Comparison of ENCODE assay signal across 8 cellular contexts in genomic region chr6:95087394-95088097, GRCh38.
DNase-seq lines count a peak whose midpoint lies in the region; ATAC-seq and TF ChIP-seq lines count a peak whose summit lies in the region.

No MANE protein-coding gene starts in this region.

- no peak for TF ChIP-seq EP300 in transverse colon (IDR thresholded peaks at IDR 0.05; ENCODE audit: low read depth)

- TF ChIP-seq CTCF in right atrium auricular region (IDR thresholded peaks at IDR 0.05): no peak
- TF ChIP-seq CTCF in transverse colon (IDR thresholded peaks at IDR 0.05): no peak

- H3K27ac ChIP-seq in right atrium auricular region (no peak overlapping the region), epithelial cell of prostate (peak overlapping the region; percentile 43), transverse colon (no peak overlapping the region)

- TF ChIP-seq POLR2A in transverse colon (IDR thresholded peaks at IDR 0.05): no peak

- DNase-seq in Right ventricle myocardium superior: no peak
- DNase-seq in right atrium auricular region (ENCODE audit: low spot score): no peak
- DNase-seq in NCI-H748 (lab: John Stamatoyannopoulos, UW; ENCODE audit: unreplicated experiment): peak; percentile 99
- peak; percentile 62 for DNase-seq in epithelial cell of prostate (ENCODE audit: low read depth, low spot score)
- peak; percentile 54 for DNase-seq in stromal cell of bone marrow (ENCODE audit: low read depth)
- no peak for DNase-seq in hepatic stellate cell (ENCODE audit: low spot score)
- no peak for DNase-seq in transverse colon
- no peak for DNase-seq in activated effector memory CD4-positive, alpha-beta T cell treated with Interleukin-2 at 50 U/mL for 16 hours

- peak; percentile 76 for ATAC-seq in Right ventricle myocardium superior (ENCODE audit: poor library complexity)

- H3K27me3 ChIP-seq in right atrium auricular region (no peaks in the 10 kb centered on the region), transverse colon (no peaks in the 10 kb centered on the region)

- no peaks in the 10 kb centered on the region for H3K4me1 ChIP-seq in right atrium auricular region
- H3K4me1 ChIP-seq in transverse colon: no peaks in the 10 kb centered on the region

- H3K36me3 ChIP-seq in right atrium auricular region (no peaks in the 10 kb centered on the region), transverse colon (no peaks in the 10 kb centered on the region)

- 18 to 28% methylated on average over 2 to 8 of the region's 8 CpGs for WGBS in transverse colon (ENCODE audit: low coverage in 1 of 2), 2 donors

- H3K4me3 ChIP-seq in right atrium auricular region (no peak overlapping the region), transverse colon (no peak overlapping the region)

- in situ Hi-C loops in transverse colon (cut with MboI; ENCODE audit: low pct_ligation_motif_present in 1 of 4, low pct_unique_long_range_greater_than_20kb in 1 of 4, low sequenced_read_pairs in 3 of 4): no loop called here

- H3K9me3 ChIP-seq in right atrium auricular region (no peaks in the 10 kb centered on the region), transverse colon (no peaks in the 10 kb centered on the region)

- intact Hi-C loops in Right ventricle myocardium superior (cut with DNase I): no loop called here
- intact Hi-C loops in transverse colon (cut with DNase I; ENCODE audit: low total_unique reads): no loop called here

Comparison
In these comparisons a context has a peak if more than half of its experiments do, and no peak if none do; other contexts are left out.
1. DNase-seq: peak in NCI-H748 (single experiment), epithelial cell of prostate (single experiment) and stromal cell of bone marrow (single experiment); none in Right ventricle myocardium superior (single experiment), right atrium auricular region (single experiment), hepatic stellate cell (single experiment), transverse colon (single experiment) and activated effector memory CD4-positive, alpha-beta T cell treated with Interleukin-2 at 50 U/mL for 16 hours (single experiment).